Comparison of ENCODE assay signal across 8 cellular contexts in the genomic region with DNA sequence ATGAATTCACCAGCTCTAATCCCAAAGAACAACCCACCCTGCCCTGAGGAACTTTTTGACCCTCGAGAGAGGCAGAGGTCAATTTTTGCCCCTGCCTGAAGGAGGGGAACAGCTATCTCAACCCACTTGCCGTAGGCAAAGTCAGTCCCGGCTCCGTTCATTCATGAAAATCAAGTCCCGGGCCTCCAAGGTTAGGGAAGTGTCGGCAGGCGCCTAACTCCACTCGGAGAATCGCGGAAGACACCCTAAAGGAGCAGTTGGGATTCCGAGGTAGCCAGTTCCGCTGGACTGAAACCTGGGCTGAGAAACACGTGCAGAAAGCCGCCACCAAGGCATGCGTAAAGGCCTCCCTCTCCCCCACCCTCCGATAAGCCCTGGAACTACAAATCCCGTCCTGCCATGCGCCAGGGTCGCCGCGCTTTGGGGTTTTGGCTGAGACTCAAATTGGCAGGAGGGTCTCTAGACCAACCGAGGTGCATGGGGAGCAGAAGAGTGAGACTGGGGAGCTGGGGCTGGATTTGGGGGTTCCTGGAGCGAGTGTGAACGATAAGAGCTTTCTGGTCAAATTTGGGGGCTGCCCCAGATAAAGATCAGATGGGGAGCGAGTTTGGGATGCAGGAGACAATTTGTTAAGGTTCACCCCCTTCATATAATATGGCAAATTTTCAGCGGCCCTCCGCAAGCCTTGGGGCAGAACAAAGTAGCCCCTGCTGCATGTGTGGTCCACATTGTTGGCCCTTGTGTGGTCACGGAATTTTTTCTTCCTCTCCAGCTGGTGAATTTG. TPM values are rescaled to one million over a fixed set of nuclear protein-coding genes. Genes with fewer than 3 reads are reported as not detected.
DNase-seq lines count a peak whose midpoint lies in the region; ATAC-seq and TF ChIP-seq lines count a peak whose summit lies in the region.

A gene (minus strand): TSS at position 290 of the 784 bp plus-strand sequence. CDS start 2,955 bp downstream, outside the sequence.

- H3K9me3 ChIP-seq in BE2C (no peaks in the 10 kb centered on the region), HAP-1 (no peaks in the 10 kb centered on the region)
- no peaks in the 10 kb centered on the region for H3K9me3 ChIP-seq in effector memory CD4-positive, alpha-beta T cell (ENCODE audit: control insufficient read depth, low read length)

- H3K4me3 ChIP-seq in BE2C (ENCODE audit: low read depth, low read length) = peak within 1 kb of the TSS; percentile 93
- peak within 1 kb of the TSS; percentile 52 for H3K4me3 ChIP-seq in HAP-1
- H3K4me3 ChIP-seq in effector memory CD4-positive, alpha-beta T cell (ENCODE audit: insufficient read depth, low read depth, low read length, poor library complexity, severe bottlenecking) = peak within 1 kb of the TSS; percentile 55

- H3K36me3 ChIP-seq in BE2C (peaks cover 31% of the 10 kb centered on the region), HAP-1 (replicated peaks) (peaks cover 17% of the 10 kb centered on the region)
- H3K36me3 ChIP-seq in effector memory CD4-positive, alpha-beta T cell (ENCODE audit: control insufficient read depth, insufficient read depth, low read length) = peaks cover 10% of the 10 kb centered on the region

- H3K4me1 ChIP-seq in BE2C (no peaks in the 10 kb centered on the region; the same call in 1 of the 2 replicates), HAP-1 (no peaks in the 10 kb centered on the region)
- peaks cover 19% of the 10 kb centered on the region for H3K4me1 ChIP-seq in effector memory CD4-positive, alpha-beta T cell (ENCODE audit: control insufficient read depth, insufficient read depth, low read length, poor library complexity, severe bottlenecking)

- peak within 1 kb of the TSS; percentile 75 for H3K27ac ChIP-seq in effector memory CD4-positive, alpha-beta T cell (ENCODE audit: insufficient read depth, low read length, poor library complexity, severe bottlenecking)

- in situ Hi-C loops in HAP-1 (cut with MboI; ENCODE audit: low sequenced_read_pairs) = no loop called here

- ATAC-seq in GM21447 (IDR thresholded peaks at IDR 0.05; ENCODE audit: unreplicated experiment) = no peak

- TF ChIP-seq CTCF in BE2C (IDR thresholded peaks at IDR 0.05; ENCODE audit: low read depth, low read length) = no peak

- H3K27me3 ChIP-seq in BE2C (no peaks in the 10 kb centered on the region), HAP-1 (ENCODE audit: low read depth) (no peaks in the 10 kb centered on the region)
- no peaks in the 10 kb centered on the region for H3K27me3 ChIP-seq in effector memory CD4-positive, alpha-beta T cell (replicated peaks; ENCODE audit: control insufficient read depth, insufficient read depth, low read length, poor library complexity, severe bottlenecking)

- peak; percentile 87 for DNase-seq in BE2C
- peak; percentile 84 to 88 for DNase-seq in HAP-1 (ENCODE audit: low spot score in 2 of 2)
- DNase-seq in NCI-H748 treated with DMSO at 0.1 percent for 48 hours (lab: John Stamatoyannopoulos, UW) = peak; percentile 11
- peak; percentile 79 to 84 for DNase-seq in activated CD4-positive, alpha-beta T cell treated with anti-CD3 and anti-CD28 coated beads, Interleukin-2, amount 50 U/mL, for 48 hours
- DNase-seq in effector memory CD4-positive, alpha-beta T cell = peak in 2 of 3 donors; percentile 26 to 38
- peak; percentile 68 to 72 for DNase-seq in lung microvascular endothelial cell (ENCODE audit: low read depth in 2 of 2)
- peak; percentile 41 to 73 (median 63) for DNase-seq in stimulated activated CD4-positive, alpha-beta T cell treated with anti-CD3 and anti-CD28 coated beads, TNF-alpha, amount 100 ng/mL, for 48 hours (ENCODE audit: low read depth in 3 of 3)

RNA-seq across cellular contexts. Expression of the gene that starts here (rescaled TPM):
- 300 TPM for polyA plus RNA-seq in BE2C (2012; ENCODE audit: insufficient read depth, insufficient read length, low read depth)
- 14.4 and 19.4 TPM in 2 replicates for total RNA-seq in lung microvascular endothelial cell

Comparison
In these comparisons a context has a peak if more than half of its experiments do, and no peak if none do; other contexts are left out.
1. DNase-seq: peak in every context shown above with its lines; median percentile 87 in BE2C; 86 in HAP-1; 82 in activated CD4-positive, alpha-beta T cell treated with anti-CD3 and anti-CD28 coated beads, Interleukin-2, amount 50 U/mL, for 48 hours; 70 in lung microvascular endothelial cell; 63 in stimulated activated CD4-positive, alpha-beta T cell treated with anti-CD3 and anti-CD28 coated beads, TNF-alpha, amount 100 ng/mL, for 48 hours; 32 in effector memory CD4-positive, alpha-beta T cell; 11 in NCI-H748 treated with DMSO at 0.1 percent for 48 hours.